ENCODE assay signal across 9 cellular contexts in genomic region chr9:27572036-27572435, GRCh38. TPM values are rescaled to one million over a fixed set of nuclear protein-coding genes. Genes with fewer than 3 reads are reported as not detected.
DNase-seq lines count a peak whose midpoint lies in the region; ATAC-seq and TF ChIP-seq lines count a peak whose summit lies in the region.
"Had no signal": no experiment of that assay in that cellular context is flagged by ENCODE, and none has a peak within 500 bp of the region (broad histone marks: within the 10 kb centered on the region; RNA-seq: fewer than 3 reads in every experiment).

No MANE protein-coding gene starts in this region.

- peak overlapping the region; percentile 84 for H3K4me2 ChIP-seq in DOHH2 (ENCODE audit: low read length)

- intact Hi-C loops in esophagus muscularis mucosa (cut with DNase I), result no loop called here

- TF ChIP-seq CTCF in DOHH2 (IDR thresholded peaks at IDR 0.05; ENCODE audit: low read depth, low read length, poor library complexity, severe bottlenecking) (no peak), esophagus muscularis mucosa (IDR thresholded peaks at IDR 0.05) (no peak)

- no peak for ATAC-seq in HG02852 (IDR thresholded peaks at IDR 0.05; ENCODE audit: unreplicated experiment)

- no peaks in the 10 kb centered on the region for H4K20me1 ChIP-seq in DOHH2 (ENCODE audit: control insufficient read depth, insufficient read depth, low read depth, low read length)

- peaks cover 59% of the 10 kb centered on the region for H3K79me2 ChIP-seq in DOHH2 (ENCODE audit: control insufficient read depth, low read length)

- H3F3A ChIP-seq in DOHH2 (ENCODE audit: control insufficient read depth, insufficient read depth), result no peaks in the 10 kb centered on the region

- H3K27me3 ChIP-seq in DOHH2 (ENCODE audit: control insufficient read depth, low read length) (no peaks in the 10 kb centered on the region), SJCRH30 (no peaks in the 10 kb centered on the region), esophagus muscularis mucosa (no peaks in the 10 kb centered on the region)

- no peak for TF ChIP-seq EP300 in esophagus muscularis mucosa (IDR thresholded peaks at IDR 0.05)

- no peak for DNase-seq in SJCRH30
- no peak for DNase-seq in esophagus muscularis mucosa (ENCODE audit: extremely low spot score)
- peak; percentile 23 for DNase-seq in pons (ENCODE audit: low spot score)
- DNase-seq in inferior parietal cortex (ENCODE audit: extremely low spot score), result no peak
- DNase-seq in HCEC 1CT, result no peak
- DNase-seq in AG20443 (ENCODE audit: low spot score), result no peak

- TF ChIP-seq POLR2A in esophagus muscularis mucosa (IDR thresholded peaks at IDR 0.05; ENCODE audit: low read depth), result no peak

- no peaks in the 10 kb centered on the region for H3K9me3 ChIP-seq in DOHH2 (ENCODE audit: control insufficient read depth, insufficient read depth, low read length)
- no peaks in the 10 kb centered on the region for H3K9me3 ChIP-seq in SJCRH30 (replicated peaks)
- H3K9me3 ChIP-seq in esophagus muscularis mucosa, result no peaks in the 10 kb centered on the region

- no peak overlapping the region for H3K27ac ChIP-seq in DOHH2 (ENCODE audit: low read depth, low read length)
- peak overlapping the region; percentile 81; the same call in 1 of the 2 replicates for H3K27ac ChIP-seq in SJCRH30
- H3K27ac ChIP-seq in esophagus muscularis mucosa (replicated peaks in 1 of 4), result peak overlapping the region; percentile 96 to 100 (median 98)

- H3K4me1 ChIP-seq in DOHH2 (ENCODE audit: control insufficient read depth, low read length) (peaks cover 24% of the 10 kb centered on the region), SJCRH30 (peaks cover 3% of the 10 kb centered on the region), esophagus muscularis mucosa (peaks cover 23 to 25% (median 24%) of the 10 kb centered on the region in 4 donors)

- H3K9me2 ChIP-seq in DOHH2 (replicated peaks; ENCODE audit: control insufficient read depth, low read length), result no peaks in the 10 kb centered on the region

- H3K4me3 ChIP-seq in DOHH2 (ENCODE audit: low read length) (peak overlapping the region; percentile 81), SJCRH30 (peak overlapping the region; percentile 83), esophagus muscularis mucosa (peak overlapping the region; percentile 78 to 98 (median 86))

- H3K36me3 ChIP-seq in DOHH2 (ENCODE audit: control insufficient read depth, low read length) (peaks cover 10% of the 10 kb centered on the region), SJCRH30 (no peaks in the 10 kb centered on the region), esophagus muscularis mucosa (no peaks in the 10 kb centered on the region)

- 51% methylated on average over 4 of the region's 4 CpGs for WGBS in esophagus muscularis mucosa

RNA-seq across cellular contexts. Expression of gene C9orf72, which starts 1.2 kb away (rescaled TPM):
- 9.6 and 10.0 TPM in 2 replicates for total RNA-seq in SJCRH30 (2014; rRNA removed; shearing (Covaris generic))
- 10 to 100 TPM; 11.5 to 20.5 (median 14.6) TPM for total RNA-seq in esophagus muscularis mucosa

RNA-seq across cellular contexts. Expression of gene MOB3B, which starts 42.4 kb away (rescaled TPM):
- total RNA-seq in SJCRH30 (2014; rRNA removed; shearing (Covaris generic)), result 0.25 and 0.34 TPM in 2 replicates
- total RNA-seq in esophagus muscularis mucosa, result 10 to 100 TPM in 1 of 4 donors, 1 to 10 TPM in 3; 7.6 to 11.6 (median 9.5) TPM

RNA-seq across cellular contexts. Expression of gene IFNK, which starts 47.9 kb away (rescaled TPM):
- not detected in 2 replicates for total RNA-seq in SJCRH30 (2014; rRNA removed; shearing (Covaris generic))
- not detected for total RNA-seq in esophagus muscularis mucosa
- total RNA-seq: sciatic nerve had no signal
